In the genomic region with DNA sequence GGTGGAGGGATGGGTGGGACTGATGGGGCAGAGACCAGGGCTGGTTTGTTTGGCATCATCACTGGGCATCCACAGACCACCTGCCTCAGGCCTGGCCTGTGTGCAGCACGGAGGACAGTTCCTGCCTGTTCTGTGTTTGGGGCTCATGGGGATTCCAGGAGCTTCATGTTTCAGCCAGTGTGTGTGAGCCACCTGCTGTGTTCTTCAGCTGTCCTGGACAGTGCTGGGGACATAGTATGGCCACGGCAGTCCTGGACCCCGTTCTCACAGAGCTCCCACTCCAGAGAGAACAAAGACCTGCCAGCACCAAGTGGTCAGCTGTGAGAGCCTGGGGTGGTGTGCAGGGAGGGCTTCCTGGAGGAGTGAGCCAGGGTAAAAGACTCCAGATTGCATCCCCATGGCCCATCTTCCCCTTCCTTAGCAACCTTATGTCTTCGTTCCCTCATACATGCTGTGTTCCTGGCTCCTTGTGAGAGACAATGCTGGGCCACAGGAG, we compare ENCODE assay signal across 1 cellular context.
TF ChIP-seq lines count a peak whose summit lies in the region.

No MANE protein-coding gene starts in this region.

TF ChIP-seq in GM12878, 131 proteins besides CTCF, POLR2A, EP300 and RAD21:
- TF ChIP-seq SIX5 (IDR thresholded peaks at IDR 0.05; ENCODE audit: low read depth, low read length, severe bottlenecking) (no peak), IRF4 (IDR thresholded peaks at IDR 0.05; ENCODE audit: low read depth, low read length) (no peak), POU2F2 (IDR thresholded peaks at IDR 0.05; ENCODE audit: borderline replicate concordance, low read depth, low read length) (no peak), SMARCA5 (IDR thresholded peaks at IDR 0.05) (no peak), BCL11A (IDR thresholded peaks at IDR 0.05; ENCODE audit: low read depth, low read length) (no peak), NFXL1 (IDR thresholded peaks at IDR 0.05; ENCODE audit: borderline replicate concordance) (no peak)
- TF ChIP-seq, protein P1, sequence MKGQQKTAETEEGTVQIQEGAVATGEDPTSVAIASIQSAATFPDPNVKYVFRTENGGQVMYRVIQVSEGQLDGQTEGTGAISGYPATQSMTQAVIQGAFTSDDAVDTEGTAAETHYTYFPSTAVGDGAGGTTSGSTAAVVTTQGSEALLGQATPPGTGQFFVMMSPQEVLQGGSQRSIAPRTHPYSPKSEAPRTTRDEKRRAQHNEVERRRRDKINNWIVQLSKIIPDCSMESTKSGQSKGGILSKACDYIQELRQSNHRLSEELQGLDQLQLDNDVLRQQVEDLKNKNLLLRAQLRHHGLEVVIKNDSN (IDR thresholded peaks at IDR 0.05; ENCODE audit: borderline replicate concordance, extremely low read length, insufficient read depth, low read depth, low read length) = no peak
- TF ChIP-seq, protein P2, sequence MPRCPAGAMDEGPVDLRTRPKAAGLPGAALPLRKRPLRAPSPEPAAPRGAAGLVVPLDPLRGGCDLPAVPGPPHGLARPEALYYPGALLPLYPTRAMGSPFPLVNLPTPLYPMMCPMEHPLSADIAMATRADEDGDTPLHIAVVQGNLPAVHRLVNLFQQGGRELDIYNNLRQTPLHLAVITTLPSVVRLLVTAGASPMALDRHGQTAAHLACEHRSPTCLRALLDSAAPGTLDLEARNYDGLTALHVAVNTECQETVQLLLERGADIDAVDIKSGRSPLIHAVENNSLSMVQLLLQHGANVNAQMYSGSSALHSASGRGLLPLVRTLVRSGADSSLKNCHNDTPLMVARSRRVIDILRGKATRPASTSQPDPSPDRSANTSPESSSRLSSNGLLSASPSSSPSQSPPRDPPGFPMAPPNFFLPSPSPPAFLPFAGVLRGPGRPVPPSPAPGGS (IDR thresholded peaks at IDR 0.05; ENCODE audit: borderline replicate concordance, insufficient read depth, low read depth, low read length, poor library complexity, severe bottlenecking) = peak; percentile 5
TF ChIP-seq in GM12878: peak in this region for 1.
